ENCODE assay signal across 8 cellular contexts in genomic region chr3:142225885-142226215, GRCh38. TPM values are rescaled to one million over a fixed set of nuclear protein-coding genes. Genes with fewer than 3 reads are reported as not detected.
A peak's percentile ranks its signal among the peaks of the same experiment; 100 is the strongest.
DNase-seq lines count a peak whose midpoint lies in the region; ATAC-seq and TF ChIP-seq lines count a peak whose summit lies in the region.

No MANE protein-coding gene starts in this region.

- peak overlapping the region; percentile 85 for H3K4me3 ChIP-seq in GM12865 (ENCODE audit: low read depth, low read length)
- peak overlapping the region; percentile 76 for H3K4me3 ChIP-seq in NB4 (ENCODE audit: low read depth, low read length)

- H3K9me3 Mint-ChIP-seq in progenitor cell of endocrine pancreas (ENCODE audit: low read depth), result peaks cover 3% of the 10 kb centered on the region

- H3K4me3 Mint-ChIP-seq in progenitor cell of endocrine pancreas (ENCODE audit: low read depth), result peak overlapping the region; percentile 86

- no peak for ATAC-seq in HG03378 (IDR thresholded peaks at IDR 0.05; ENCODE audit: unreplicated experiment)

- H3K4me1 Mint-ChIP-seq in progenitor cell of endocrine pancreas (ENCODE audit: low read depth), result peaks cover 14% of the 10 kb centered on the region

- H3K27me3 Mint-ChIP-seq in progenitor cell of endocrine pancreas, result no peaks in the 10 kb centered on the region

- peak overlapping the region; percentile 75 for H3K27ac ChIP-seq in epithelial cell of prostate

- no peak for TF ChIP-seq CTCF in GM12865 (IDR thresholded peaks at IDR 0.05; ENCODE audit: insufficient read depth, low read depth, low read length, missing control alignments)
- TF ChIP-seq CTCF in NB4 (IDR thresholded peaks at IDR 0.05; ENCODE audit: low read depth, low read length), result no peak
- TF ChIP-seq CTCF in progenitor cell of endocrine pancreas (IDR thresholded peaks at IDR 0.05; ENCODE audit: unreplicated experiment), result no peak

- H3K36me3 Mint-ChIP-seq in progenitor cell of endocrine pancreas (ENCODE audit: insufficient read depth), result no peaks in the 10 kb centered on the region

- TF ChIP-seq POLR2A in NB4 (IDR thresholded peaks at IDR 0.05; ENCODE audit: extremely low read depth, insufficient read length), result no peak

- DNase-seq in GM12865 (ENCODE audit: low read depth), result no peak
- DNase-seq in NB4 (ENCODE audit: low read depth), result peak; percentile 19
- DNase-seq in epithelial cell of prostate (ENCODE audit: low read depth, low spot score), result no peak
- DNase-seq in progenitor cell of endocrine pancreas (ENCODE audit: low spot score, unreplicated experiment), result no peak
- DNase-seq in NK-92 (lab: John Stamatoyannopoulos, UW; ENCODE audit: unreplicated experiment), result no peak
- no peak for DNase-seq in NCI-H1694 treated with DMSO at 0.1 percent for 48 hours (lab: John Stamatoyannopoulos, UW)
- no peak for DNase-seq in Kasumi-1 (lab: John Stamatoyannopoulos, UW)

- H3K27ac Mint-ChIP-seq in progenitor cell of endocrine pancreas, result peak overlapping the region; percentile 92

RNA-seq across cellular contexts. Expression of gene GK5, which starts 0.5 kb away (rescaled TPM):
- 17.6 and 20.0 TPM in 2 replicates for total RNA-seq in progenitor cell of endocrine pancreas
